In the genomic region with DNA sequence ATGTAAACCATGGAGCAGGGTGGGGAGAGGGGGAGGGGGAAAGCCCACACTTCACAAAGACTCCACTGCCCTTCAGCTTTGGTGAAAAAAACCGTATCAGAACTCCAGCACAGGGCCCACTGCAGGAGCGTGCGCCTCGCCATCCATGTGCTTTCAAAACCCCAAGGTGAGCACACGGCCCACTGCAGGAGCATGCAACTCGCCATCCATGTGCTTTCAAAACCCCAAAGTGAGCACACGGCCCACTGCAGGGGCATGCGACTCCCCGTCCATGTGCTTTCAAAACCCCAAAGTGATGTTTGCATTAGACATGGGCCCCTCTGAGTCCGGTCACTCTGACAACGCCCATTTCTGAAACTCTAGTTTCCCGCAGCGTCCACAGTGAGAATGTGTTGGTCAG, we compare ENCODE assay signal across 21 cellular contexts.
"Had no signal": no experiment of that assay in that cellular context is flagged by ENCODE, and none has a peak within 500 bp of the region (broad histone marks: within the 10 kb centered on the region; RNA-seq: fewer than 3 reads in every experiment).

No MANE protein-coding gene starts in this region.

- FAIRE-seq: islet of Langerhans had no signal

- H3K4me1 ChIP-seq: foreskin keratinocyte had no signal

- H3K4me3 Mint-ChIP-seq: activated CD8-positive, alpha-beta memory T cell treated with anti-CD3 and anti-CD28 coated beads, Interleukin-2, amount 10 ng/mL, durations not matched to agents 7 days and 5 days; brain; effector memory CD8-positive, alpha-beta T cell; natural killer cell treated with Interleukin-12 subunit alpha and Interleukin-12 subunit beta and Interleukin-15 and Interleukin-18, amount 100 ng/mL, for 72 hours had no signal

- H3K27me3 ChIP-seq: foreskin keratinocyte had no signal

- DNase-seq: activated CD4-positive, alpha-beta T cell treated with anti-CD3 and anti-CD28 coated beads for 1 hour; activated CD4-positive, alpha-beta T cell treated with anti-CD3 and anti-CD28 coated beads, Interleukin-2, amount 50 U/mL, for 48 hours; activated CD8-positive, alpha-beta memory T cell treated with anti-CD3 and anti-CD28 coated beads, Interleukin-2, amount 10 ng/mL, durations not matched to agents 7 days and 5 days; activated naive CD4-positive, alpha-beta T cell; anterior cingulate cortex; caudate nucleus; effector memory CD8-positive, alpha-beta T cell; foreskin keratinocyte; glutamatergic neuron; hippocampal formation; left cardiac atrium; lower lobe of right lung; occipital lobe; posterior cingulate gyrus; retina; stimulated activated naive CD4-positive, alpha-beta T cell; T1000 had no signal

- H3K4me3 ChIP-seq: lower lobe of right lung had no signal

- H3K9me3 Mint-ChIP-seq: brain; effector memory CD8-positive, alpha-beta T cell; natural killer cell treated with Interleukin-12 subunit alpha and Interleukin-12 subunit beta and Interleukin-15 and Interleukin-18, amount 100 ng/mL, for 72 hours had no signal

- ATAC-seq: activated CD8-positive, alpha-beta memory T cell treated with anti-CD3 and anti-CD28 coated beads, Interleukin-2, amount 10 ng/mL, durations not matched to agents 7 days and 5 days; effector memory CD8-positive, alpha-beta T cell; foreskin keratinocyte; left cardiac atrium; lower lobe of right lung; natural killer cell treated with Interleukin-12 subunit alpha and Interleukin-12 subunit beta and Interleukin-15 and Interleukin-18, amount 100 ng/mL, for 72 hours had no signal

- H3K27ac Mint-ChIP-seq: activated CD8-positive, alpha-beta memory T cell treated with anti-CD3 and anti-CD28 coated beads, Interleukin-2, amount 10 ng/mL, durations not matched to agents 7 days and 5 days; natural killer cell treated with Interleukin-12 subunit alpha and Interleukin-12 subunit beta and Interleukin-15 and Interleukin-18, amount 100 ng/mL, for 72 hours had no signal

- H3K9me3 ChIP-seq: lower lobe of right lung had no signal

- H3K27ac ChIP-seq: epithelial cell of prostate, foreskin keratinocyte, lower lobe of right lung had no signal
